Comparison of ENCODE assay signal across 9 cellular contexts in the genomic region with DNA sequence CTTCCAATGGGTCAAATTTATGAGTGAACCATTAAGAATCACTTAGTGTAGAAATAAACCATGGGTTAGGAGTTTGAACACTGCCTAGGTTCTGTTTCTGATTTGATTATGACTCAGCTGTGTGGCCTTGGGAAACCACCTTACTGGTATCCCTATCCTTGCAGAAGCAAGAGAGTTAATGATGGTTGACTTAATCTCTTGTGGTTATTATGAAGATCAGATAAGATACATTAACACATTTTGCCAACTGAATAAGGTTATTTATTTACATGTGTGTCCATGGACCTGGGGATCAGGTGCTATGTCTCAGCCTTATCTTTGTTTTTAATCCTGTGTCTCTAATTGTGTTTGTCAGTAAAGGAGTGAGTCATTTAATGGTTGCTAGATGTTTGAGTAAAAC. TPM values are rescaled to one million over a fixed set of nuclear protein-coding genes. Genes with fewer than 3 reads are reported as not detected.
A peak's percentile ranks its signal among the peaks of the same experiment; 100 is the strongest.
DNase-seq lines count a peak whose midpoint lies in the region; ATAC-seq and TF ChIP-seq lines count a peak whose summit lies in the region.
"Had no signal": no experiment of that assay in that cellular context is flagged by ENCODE, and none has a peak within 500 bp of the region (broad histone marks: within the 10 kb centered on the region; RNA-seq: fewer than 3 reads in every experiment).

No MANE protein-coding gene starts in this region.

- peak; percentile 97 for ATAC-seq in GM18868 (IDR thresholded peaks at IDR 0.05; ENCODE audit: unreplicated experiment)
- ATAC-seq in HG03108 (IDR thresholded peaks at IDR 0.05; ENCODE audit: unreplicated experiment): peak; percentile 96
- ATAC-seq in left lung: peak; percentile 33
- ATAC-seq in sciatic nerve: no peak

- no peaks in the 10 kb centered on the region for H3K9me3 Mint-ChIP-seq in activated CD4-positive, alpha-beta T cell treated with anti-CD3 and anti-CD28 coated beads, Interleukin-2, amount 10 ng/mL, durations not matched to agents 24 days and 14 days

- DNase-seq in ACHN: peak; percentile 97
- DNase-seq in activated CD4-positive, alpha-beta T cell treated with anti-CD3 and anti-CD28 coated beads, Interleukin-2, amount 10 ng/mL, durations not matched to agents 24 days and 14 days: peak; percentile 79
- DNase-seq in left lung: no peak
- no peak for DNase-seq in DMS153 (lab: John Stamatoyannopoulos, UW)
- DNase-seq in mesenteric fat pad (ENCODE audit: low spot score): no peak
- DNase-seq in sciatic nerve (ENCODE audit: low spot score): no peak

- no peaks in the 10 kb centered on the region for H3K27me3 ChIP-seq in left lung

- no peak overlapping the region for H3K4me3 ChIP-seq in left lung

- H3K36me3 Mint-ChIP-seq in activated CD4-positive, alpha-beta T cell treated with anti-CD3 and anti-CD28 coated beads, Interleukin-2, amount 10 ng/mL, durations not matched to agents 24 days and 14 days (ENCODE audit: low read depth): peaks cover 44% of the 10 kb centered on the region

- TF ChIP-seq CTCF in left lung (IDR thresholded peaks at IDR 0.05): no peak

- H3K4me1 ChIP-seq in left lung: no peaks in the 10 kb centered on the region

- H3K27ac Mint-ChIP-seq in activated CD4-positive, alpha-beta T cell treated with anti-CD3 and anti-CD28 coated beads, Interleukin-2, amount 10 ng/mL, durations not matched to agents 24 days and 14 days: peak overlapping the region; percentile 57

- peak overlapping the region in 1 of 2 donors; percentile 30 for H3K27ac ChIP-seq in left lung

- peaks cover 10% of the 10 kb centered on the region for H3K4me1 Mint-ChIP-seq in activated CD4-positive, alpha-beta T cell treated with anti-CD3 and anti-CD28 coated beads, Interleukin-2, amount 10 ng/mL, durations not matched to agents 24 days and 14 days

- H3K9me3 ChIP-seq in left lung: no peaks in the 10 kb centered on the region

- in situ Hi-C loops in ACHN (cut with HindIII; ENCODE audit: low pct_ligation_motif_present, low pct_unique_long_range_greater_than_20kb, low sequenced_read_pairs): no loop called here

- peak overlapping the region; percentile 26 for H3K4me3 Mint-ChIP-seq in activated CD4-positive, alpha-beta T cell treated with anti-CD3 and anti-CD28 coated beads, Interleukin-2, amount 10 ng/mL, durations not matched to agents 24 days and 14 days

- peaks cover 0 to 16% of the 10 kb centered on the region in 2 donors for H3K36me3 ChIP-seq in left lung

- intact Hi-C loops in activated CD4-positive, alpha-beta T cell treated with anti-CD3 and anti-CD28 coated beads, Interleukin-2, amount 10 ng/mL, durations not matched to agents 24 days and 14 days (cut with micrococcal nuclease): loop anchor here (1.0 to 10.0 kb wide), 2 partner anchors 57 to 473 kb away; a partner anchor contains a TSS
- intact Hi-C loops in left lung (cut with DNase I): no loop called here
- intact Hi-C loops in sciatic nerve (cut with DNase I): no loop called here

- no peaks in the 10 kb centered on the region for H3K27me3 Mint-ChIP-seq in activated CD4-positive, alpha-beta T cell treated with anti-CD3 and anti-CD28 coated beads, Interleukin-2, amount 10 ng/mL, durations not matched to agents 24 days and 14 days

RNA-seq across cellular contexts. Expression of a gene that starts 5.4 kb away (rescaled TPM):
- not detected in 2 replicates for total RNA-seq in activated CD4-positive, alpha-beta T cell treated with anti-CD3 and anti-CD28 coated beads, Interleukin-2, amount 10 ng/mL, durations not matched to agents 24 days and 14 days
- total RNA-seq in left lung (not detected), mesenteric fat pad (not detected), sciatic nerve (not detected)
- total RNA-seq: glomerular endothelial cell had no signal

Comparison
In these comparisons a context has a peak if more than half of its experiments do, and no peak if none do; other contexts are left out.
1. DNase-seq: peak in ACHN (single experiment) and activated CD4-positive, alpha-beta T cell treated with anti-CD3 and anti-CD28 coated beads, Interleukin-2, amount 10 ng/mL, durations not matched to agents 24 days and 14 days (single experiment); none in left lung (0 of 2), DMS153 (single experiment), mesenteric fat pad (single experiment) and sciatic nerve (single experiment).